In the genomic region with DNA sequence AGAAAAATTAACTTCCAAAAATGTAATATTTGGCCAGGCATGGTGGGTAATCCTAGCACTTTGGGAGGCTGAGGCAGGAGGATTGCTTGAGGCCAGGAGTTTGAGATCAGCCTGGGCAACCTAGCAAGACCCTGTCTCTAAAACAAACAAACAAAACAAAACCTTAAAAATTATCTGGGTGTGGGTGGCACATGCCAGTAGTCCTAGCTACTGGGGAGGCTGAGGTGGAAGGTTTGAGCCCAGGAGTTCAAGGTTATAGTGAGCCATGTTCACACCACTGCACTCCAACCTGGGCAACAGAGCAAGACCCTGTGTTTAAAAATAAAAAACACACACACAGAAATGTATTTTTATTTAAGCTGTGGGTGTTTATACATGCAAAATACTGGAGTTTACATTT, we compare ENCODE assay signal across 34 cellular contexts.
"Had no signal": no experiment of that assay in that cellular context is flagged by ENCODE, and none has a peak within 500 bp of the region (broad histone marks: within the 10 kb centered on the region; RNA-seq: fewer than 3 reads in every experiment).

No MANE protein-coding gene starts in this region.

- H3K27me3 ChIP-seq: adrenal gland, cardiac muscle cell, colonic mucosa had no signal

- H3K4me3 ChIP-seq: adrenal gland, breast epithelium, cardiac muscle cell, colonic mucosa, heart left ventricle had no signal

- H3K9me3 Mint-ChIP-seq: activated CD4-positive, alpha-beta memory T cell treated with anti-CD3 and anti-CD28 coated beads for 36 hours; activated CD4-positive, alpha-beta T cell treated with anti-CD3 and anti-CD28 coated beads, Interleukin-2, amount 10 ng/mL, durations not matched to agents 24 days and 14 days; activated naive CD4-positive, alpha-beta T cell treated with anti-CD3 and anti-CD28 coated beads, Interleukin-2, amount 10 ng/mL, durations not matched to agents 7 days and 5 days; activated naive CD4-positive, alpha-beta T cell treated with anti-CD3 and anti-CD28 coated beads, Interleukin-2, amount 50 U/mL, for 72 hours; activated naive CD8-positive, alpha-beta T cell treated with anti-CD3 and anti-CD28 coated beads, Interleukin-2, amount 10 ng/mL, durations not matched to agents 7 days and 5 days; activated T-helper 1 cell treated with anti-CD3 and anti-CD28 coated beads, Interleukin-12 subunit alpha, Interleukin-12 subunit beta, Interleukin-2, Interleukin-4 antibody, amounts not matched to agents 30 ng/mL and 10 ng/mL and 1 ng/mL, durations not matched to agents 14 hours and 24 hours and 36 hours; activated T-helper 2 cell treated with anti-CD3 and anti-CD28 coated beads, Interferon-gamma antibody, Interleukin-2, Interleukin-4, amounts not matched to agents 10 μg/mL and 5 μg/mL and 100 μg/mL, durations not matched to agents 14 hours and 24 hours and 36 hours; brain had no signal

- H3K27ac ChIP-seq: cardiac muscle cell, colonic mucosa, heart left ventricle had no signal

- H3K4me1 ChIP-seq: adrenal gland, breast epithelium, colonic mucosa, heart left ventricle had no signal

- ATAC-seq: activated CD4-positive, alpha-beta T cell treated with anti-CD3 and anti-CD28 coated beads for 36 hours; activated CD8-positive, alpha-beta memory T cell treated with anti-CD3 and anti-CD28 coated beads, Interleukin-2, amount 10 ng/mL, durations not matched to agents 7 days and 5 days; activated CD8-positive, alpha-beta T cell treated with anti-CD3 and anti-CD28 coated beads, Interleukin-2, amount 10 ng/mL, durations not matched to agents 7 days and 5 days; activated naive CD4-positive, alpha-beta T cell treated with anti-CD3 and anti-CD28 coated beads, Interleukin-2, amount 50 U/mL, for 72 hours; esophagus mucosa; heart left ventricle had no signal

- H3K27me3 Mint-ChIP-seq: activated CD4-positive, alpha-beta memory T cell treated with anti-CD3 and anti-CD28 coated beads for 36 hours; activated CD4-positive, alpha-beta T cell treated with anti-CD3 and anti-CD28 coated beads for 36 hours; activated CD4-positive, alpha-beta T cell treated with anti-CD3 and anti-CD28 coated beads, Interleukin-2, amount 10 ng/mL, durations not matched to agents 24 days and 14 days; activated CD8-positive, alpha-beta memory T cell treated with anti-CD3 and anti-CD28 coated beads, Interleukin-2, amount 10 ng/mL, durations not matched to agents 7 days and 5 days; activated naive CD4-positive, alpha-beta T cell treated with anti-CD3 and anti-CD28 coated beads, Interleukin-2, amount 10 ng/mL, durations not matched to agents 7 days and 5 days; activated naive CD8-positive, alpha-beta T cell treated with anti-CD3 and anti-CD28 coated beads, Interleukin-2, amount 10 ng/mL, durations not matched to agents 7 days and 5 days; brain had no signal

- H3K9me3 ChIP-seq: adrenal gland, breast epithelium, colonic mucosa, heart left ventricle had no signal

- FAIRE-seq: endometrium, endothelial cell of umbilical vein, frontal cortex had no signal

- H3K4me3 Mint-ChIP-seq: activated CD4-positive, alpha-beta memory T cell treated with anti-CD3 and anti-CD28 coated beads for 36 hours; activated CD4-positive, alpha-beta T cell treated with anti-CD3 and anti-CD28 coated beads for 36 hours; activated CD4-positive, alpha-beta T cell treated with anti-CD3 and anti-CD28 coated beads, Interleukin-2, amount 10 ng/mL, durations not matched to agents 24 days and 14 days; activated CD8-positive, alpha-beta memory T cell treated with anti-CD3 and anti-CD28 coated beads, Interleukin-2, amount 10 ng/mL, durations not matched to agents 7 days and 5 days; activated CD8-positive, alpha-beta T cell treated with anti-CD3 and anti-CD28 coated beads, Interleukin-2, amount 10 ng/mL, durations not matched to agents 7 days and 5 days; activated naive CD4-positive, alpha-beta T cell treated with anti-CD3 and anti-CD28 coated beads, Interleukin-2, amount 10 ng/mL, durations not matched to agents 7 days and 5 days; activated naive CD8-positive, alpha-beta T cell treated with anti-CD3 and anti-CD28 coated beads, Interleukin-2, amount 10 ng/mL, durations not matched to agents 7 days and 5 days; activated T-helper 1 cell treated with anti-CD3 and anti-CD28 coated beads, Interleukin-12 subunit alpha, Interleukin-12 subunit beta, Interleukin-2, Interleukin-4 antibody, amounts not matched to agents 30 ng/mL and 10 ng/mL and 1 ng/mL, durations not matched to agents 14 hours and 24 hours and 36 hours; brain had no signal

- DNase-seq: activated CD4-positive, alpha-beta memory T cell treated with anti-CD3 and anti-CD28 coated beads for 36 hours; activated CD4-positive, alpha-beta T cell treated with anti-CD3 and anti-CD28 coated beads for 36 hours; activated CD4-positive, alpha-beta T cell treated with anti-CD3 and anti-CD28 coated beads, Interleukin-2, amount 10 ng/mL, durations not matched to agents 24 days and 14 days; activated CD4-positive, CD25-positive, alpha-beta regulatory T cell; activated CD4-positive, CD25-positive, alpha-beta regulatory T cell treated with anti-CD3 and anti-CD28 coated beads, Interleukin-2, amount 50 U/mL, for 72 hours; activated CD8-positive, alpha-beta memory T cell treated with anti-CD3 and anti-CD28 coated beads, Interleukin-2, amount 10 ng/mL, durations not matched to agents 7 days and 5 days; activated CD8-positive, alpha-beta memory T cell treated with anti-CD3 and anti-CD28 coated beads, Interleukin-2, amount 50 U/mL, for 4 hours; activated CD8-positive, alpha-beta T cell treated with anti-CD3 and anti-CD28 coated beads, Interleukin-2, amount 10 ng/mL, durations not matched to agents 7 days and 5 days; activated gamma-delta T cell; activated naive CD4-positive, alpha-beta T cell; activated naive CD4-positive, alpha-beta T cell treated with anti-CD3 and anti-CD28 coated beads, Interleukin-2, amount 10 ng/mL, durations not matched to agents 7 days and 5 days; activated naive CD8-positive, alpha-beta T cell treated with anti-CD3 and anti-CD28 coated beads, Interleukin-2, amount 10 ng/mL, durations not matched to agents 7 days and 5 days; activated T-cell treated with anti-CD3 and anti-CD28 coated beads, Interleukin-2, amount 50 U/mL, for 1 hour; activated T-cell treated with anti-CD3 and anti-CD28 coated beads, Interleukin-2, amount 50 U/mL, for 48 hours; amygdala; aorta; central memory CD4-positive, alpha-beta T cell; cerebellar nuclear complex; colonic mucosa; effector CD8-positive, alpha-beta T cell; heart left ventricle; T-helper 1 cell; T-helper 2 cell had no signal

- H3K27ac Mint-ChIP-seq: activated CD4-positive, alpha-beta T cell treated with anti-CD3 and anti-CD28 coated beads for 36 hours; activated CD4-positive, alpha-beta T cell treated with anti-CD3 and anti-CD28 coated beads, Interleukin-2, amount 10 ng/mL, durations not matched to agents 24 days and 14 days; activated CD8-positive, alpha-beta memory T cell treated with anti-CD3 and anti-CD28 coated beads, Interleukin-2, amount 10 ng/mL, durations not matched to agents 7 days and 5 days; activated CD8-positive, alpha-beta T cell treated with anti-CD3 and anti-CD28 coated beads, Interleukin-2, amount 10 ng/mL, durations not matched to agents 7 days and 5 days; activated naive CD4-positive, alpha-beta T cell treated with anti-CD3 and anti-CD28 coated beads, Interleukin-2, amount 10 ng/mL, durations not matched to agents 7 days and 5 days; activated naive CD4-positive, alpha-beta T cell treated with anti-CD3 and anti-CD28 coated beads, Interleukin-2, amount 50 U/mL, for 72 hours; activated naive CD8-positive, alpha-beta T cell treated with anti-CD3 and anti-CD28 coated beads, Interleukin-2, amount 10 ng/mL, durations not matched to agents 7 days and 5 days; activated T-helper 1 cell treated with anti-CD3 and anti-CD28 coated beads, Interleukin-12 subunit alpha, Interleukin-12 subunit beta, Interleukin-2, Interleukin-4 antibody, amounts not matched to agents 30 ng/mL and 10 ng/mL and 1 ng/mL, durations not matched to agents 14 hours and 24 hours and 36 hours; activated T-helper 2 cell treated with anti-CD3 and anti-CD28 coated beads, Interferon-gamma antibody, Interleukin-2, Interleukin-4, amounts not matched to agents 10 μg/mL and 5 μg/mL and 100 μg/mL, durations not matched to agents 14 hours and 24 hours and 36 hours had no signal

- H3K4me1 Mint-ChIP-seq: activated CD4-positive, alpha-beta T cell treated with anti-CD3 and anti-CD28 coated beads, Interleukin-2, amount 10 ng/mL, durations not matched to agents 24 days and 14 days; activated naive CD4-positive, alpha-beta T cell treated with anti-CD3 and anti-CD28 coated beads, Interleukin-2, amount 10 ng/mL, durations not matched to agents 7 days and 5 days; activated naive CD8-positive, alpha-beta T cell treated with anti-CD3 and anti-CD28 coated beads, Interleukin-2, amount 10 ng/mL, durations not matched to agents 7 days and 5 days had no signal

- H3K36me3 ChIP-seq: adrenal gland, breast epithelium, cardiac muscle cell, colonic mucosa had no signal
